Comparison of ENCODE assay signal across 20 cellular contexts in genomic region chr12:119200601-119201000, GRCh38. TPM values are rescaled to one million over a fixed set of nuclear protein-coding genes. Genes with fewer than 3 reads are reported as not detected.
"Had no signal": no experiment of that assay in that cellular context is flagged by ENCODE, and none has a peak within 500 bp of the region (broad histone marks: within the 10 kb centered on the region; RNA-seq: fewer than 3 reads in every experiment).

No MANE protein-coding gene starts in this region.

- H3K27ac ChIP-seq: colonic mucosa, epithelial cell of prostate, heart right ventricle, parathyroid adenoma, skin epidermis, spleen, suprapubic skin had no signal

- H3K9ac ChIP-seq: parathyroid adenoma had no signal

- H3K36me3 ChIP-seq: colonic mucosa, suprapubic skin had no signal

- H3K9me3 ChIP-seq: colonic mucosa, heart right ventricle, mucosa of descending colon, suprapubic skin had no signal

- DNase-seq: colonic mucosa; effector CD8-positive, alpha-beta T cell; endodermal cell; foreskin melanocyte; glutamatergic neuron; heart right ventricle; hippocampal formation; kidney glomerular epithelial cell; left colon; mesenchymal stem cell; mucosa of descending colon; naive B cell; right cardiac atrium; spleen; stimulated activated naive B cell treated with anti-CD40 and anti-IgM and Interleukin-4, amounts not matched to agents 10 μg/mL and 1 μg/mL and 100 μg/mL, for 72 hours had no signal

- H3K27me3 ChIP-seq: colonic mucosa, heart right ventricle, spleen, suprapubic skin had no signal

- H3K4me3 ChIP-seq: colonic mucosa, heart right ventricle, mucosa of descending colon, skin epidermis, spleen, suprapubic skin had no signal

- H3K4me1 ChIP-seq: colonic mucosa, spleen, suprapubic skin had no signal

- ATAC-seq: heart right ventricle; left colon; mucosa of descending colon; natural killer cell treated with Interleukin-12 subunit alpha and Interleukin-12 subunit beta and Interleukin-15 and Interleukin-18, amount 100 ng/mL, for 72 hours; right cardiac atrium; stimulated activated naive B cell treated with anti-CD40 and anti-IgM and Interleukin-4, amounts not matched to agents 10 μg/mL and 1 μg/mL and 100 μg/mL, for 72 hours had no signal

RNA-seq across cellular contexts. Expression of gene HSPB8, which starts 21.9 kb away (rescaled TPM):
- total RNA-seq: natural killer cell treated with Interleukin-12 subunit alpha and Interleukin-12 subunit beta and Interleukin-15 and Interleukin-18, amount 100 ng/mL, for 72 hours had no signal
